Comparison of ENCODE assay signal across 8 cellular contexts in the genomic region with DNA sequence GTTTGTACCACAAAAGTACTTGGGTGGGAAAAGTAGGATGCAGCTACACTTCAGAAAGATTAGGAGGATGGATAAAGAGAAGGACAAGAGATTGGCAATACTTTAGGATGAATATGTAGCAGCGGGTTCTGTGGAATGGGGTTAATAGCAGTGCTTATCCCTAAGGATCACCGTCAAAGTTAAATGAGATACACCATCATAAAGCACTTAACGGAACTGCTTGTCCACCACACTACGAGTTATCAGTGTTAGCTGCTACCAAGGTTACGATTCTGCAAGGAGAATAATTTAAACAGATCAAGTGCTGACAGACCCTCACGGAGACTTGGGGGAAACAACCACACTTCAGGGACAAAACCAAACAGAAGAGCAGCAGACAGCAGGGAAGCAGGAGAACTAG. TPM values are rescaled to one million over a fixed set of nuclear protein-coding genes. Genes with fewer than 3 reads are reported as not detected.
A peak's percentile ranks its signal among the peaks of the same experiment; 100 is the strongest.
DNase-seq lines count a peak whose midpoint lies in the region; ATAC-seq and TF ChIP-seq lines count a peak whose summit lies in the region.

No MANE protein-coding gene starts in this region.

- no peaks in the 10 kb centered on the region for H3K9me2 ChIP-seq in SU-DHL-6 (replicated peaks; ENCODE audit: insufficient read depth, low read length)

- peaks cover 2% of the 10 kb centered on the region; the same call in 1 of the 2 replicates for H3K27me3 ChIP-seq in H9 (ENCODE audit: insufficient read depth, low read length)
- no peaks in the 10 kb centered on the region for H3K27me3 ChIP-seq in SU-DHL-6 (ENCODE audit: low read length)
- H3K27me3 ChIP-seq in gastroesophageal sphincter: no peaks in the 10 kb centered on the region

- no peaks in the 10 kb centered on the region for H3K36me3 ChIP-seq in SU-DHL-6 (ENCODE audit: low read length)
- H3K36me3 ChIP-seq in gastroesophageal sphincter: peaks cover 0 to 9% of the 10 kb centered on the region in 2 donors

- peak overlapping the region; percentile 68 for H3K4me3 ChIP-seq in SU-DHL-6 (ENCODE audit: insufficient read depth, low read length, poor library complexity, severe bottlenecking)
- H3K4me3 ChIP-seq in gastroesophageal sphincter: peak overlapping the region; percentile 64 to 66
- H3K4me3 ChIP-seq in skin epidermis: peak overlapping the region; percentile 78 to 93 (median 85)

- H3K56ac ChIP-seq in H9 (ENCODE audit: insufficient read length, low read depth, low read length): no peak overlapping the region

- H2BK5ac ChIP-seq in H9 (ENCODE audit: insufficient read length, low read length): no peak overlapping the region

- no peak overlapping the region for H4K8ac ChIP-seq in H9 (replicated peaks; ENCODE audit: insufficient read length, low read depth, low read length)

- H3K27ac ChIP-seq in H9 (ENCODE audit: insufficient read length, low read depth, low read length) (no peak overlapping the region), SU-DHL-6 (ENCODE audit: low read depth, low read length) (no peak overlapping the region), gastroesophageal sphincter (peak overlapping the region; percentile 3 to 87 (median 84)), skin epidermis (peak overlapping the region in 14 of 21 experiments; percentile 45 to 84 (median 72))

- no peak overlapping the region for H2BK12ac ChIP-seq in H9 (ENCODE audit: insufficient read length, low read depth, low read length)

- H3K4me3 Mint-ChIP-seq in H9: peak overlapping the region; percentile 92 to 95

- H3K18ac ChIP-seq in H9 (ENCODE audit: insufficient read length, low read depth, low read length): no peak overlapping the region

- H3K4me2 ChIP-seq in H9 (ENCODE audit: insufficient read depth, insufficient read length, low read length) (peak overlapping the region; percentile 83), SU-DHL-6 (ENCODE audit: low read depth, low read length, poor library complexity, severe bottlenecking) (peak overlapping the region; percentile 86)

- no peak overlapping the region for H3K4ac ChIP-seq in H9 (ENCODE audit: low read depth, low read length)

- no peak overlapping the region for H2AK5ac ChIP-seq in H9 (ENCODE audit: insufficient read length, low read length)

- H3K23ac ChIP-seq in H9 (ENCODE audit: insufficient read length, low read depth, low read length): no peak overlapping the region

- H4K20me1 ChIP-seq in H9 (ENCODE audit: control insufficient read depth, insufficient read depth, insufficient read length) (no peaks in the 10 kb centered on the region), SU-DHL-6 (ENCODE audit: low read depth, low read length) (peaks cover 6% of the 10 kb centered on the region; the same call in 1 of the 2 replicates)

- no peak overlapping the region for H2BK20ac ChIP-seq in H9 (ENCODE audit: low read depth, low read length, poor library complexity, severe bottlenecking)

- no peak overlapping the region for H4K91ac ChIP-seq in H9 (ENCODE audit: insufficient read length, low read depth, low read length)

- H3K23me2 ChIP-seq in H9 (ENCODE audit: insufficient read length, low read depth, low read length, poor library complexity, severe bottlenecking): peaks cover 12% of the 10 kb centered on the region

- H3K79me2 ChIP-seq in H9 (ENCODE audit: insufficient read depth, low read length): no peaks in the 10 kb centered on the region; the same call in 1 of the 2 replicates
- peaks cover 50% of the 10 kb centered on the region for H3K79me2 ChIP-seq in SU-DHL-6 (ENCODE audit: insufficient read depth, low read length)

- no peak for DNase-seq in H9
- DNase-seq in CD1c-positive myeloid dendritic cell (ENCODE audit: extremely low spot score): no peak
- DNase-seq in putamen (ENCODE audit: low spot score): no peak
- no peak for DNase-seq in anterior cingulate cortex (lab: John Stamatoyannopoulos, UW)

- H3K4me1 ChIP-seq in H9 (ENCODE audit: insufficient read depth, low read length) (no peaks in the 10 kb centered on the region), gastroesophageal sphincter (peaks cover 4 to 37% (median 7%) of the 10 kb centered on the region in 3 donors)

- H3F3A ChIP-seq in SU-DHL-6 (ENCODE audit: insufficient read depth): peaks cover 5% of the 10 kb centered on the region; the same call in 1 of the 2 replicates

- no peak for TF ChIP-seq POLR2A in gastroesophageal sphincter (IDR thresholded peaks at IDR 0.05)

- H3T11ph ChIP-seq in H9 (ENCODE audit: low read length): no peak overlapping the region

- no peak for TF ChIP-seq EP300 in gastroesophageal sphincter (IDR thresholded peaks at IDR 0.05)

- no peaks in the 10 kb centered on the region for H3K9me3 Mint-ChIP-seq in H9

- H2AFZ ChIP-seq in H9 (ENCODE audit: low read length): no peak overlapping the region
- H2AFZ ChIP-seq in SU-DHL-6 (ENCODE audit: low read depth, low read length, severe bottlenecking): no peak overlapping the region

- H2BK120ac ChIP-seq in H9 (ENCODE audit: low read depth, low read length, poor library complexity, severe bottlenecking): no peak overlapping the region

- H3K9me3 ChIP-seq in H9 (ENCODE audit: control insufficient read depth, low read depth, low read length): no peaks in the 10 kb centered on the region
- no peaks in the 10 kb centered on the region for H3K9me3 ChIP-seq in SU-DHL-6 (ENCODE audit: insufficient read depth, low read length)
- H3K9me3 ChIP-seq in gastroesophageal sphincter: no peaks in the 10 kb centered on the region

- no peaks in the 10 kb centered on the region for H3K79me1 ChIP-seq in H9 (ENCODE audit: insufficient read depth, low read depth, low read length, poor library complexity, severe bottlenecking)

- WGBS in H9 (ENCODE audit: extremely low coverage, insufficient read length, low lambda C conversion rate): no CpG with 5 or more reads among the region's 6 CpGs
- 6 to 10% methylated on average over 4 to 6 of the region's 6 CpGs for WGBS in gastroesophageal sphincter (ENCODE audit: low coverage in 1 of 2), 2 donors

- H3K9ac ChIP-seq in H9 (ENCODE audit: extremely low read depth, insufficient read length, low read length): peak overlapping the region; percentile 17
- H3K9ac ChIP-seq in SU-DHL-6 (ENCODE audit: low read length): peak overlapping the region; percentile 72

- no peak overlapping the region for H2BK15ac ChIP-seq in H9 (ENCODE audit: low read depth, low read length)

- no peak for ATAC-seq in gastroesophageal sphincter
- ATAC-seq in HG03354 (IDR thresholded peaks at IDR 0.05; ENCODE audit: poor library complexity, severe bottlenecking, unreplicated experiment): no peak

- H3K27me3 Mint-ChIP-seq in H9 (ENCODE audit: low read depth): peaks cover 28% of the 10 kb centered on the region

- H3K27ac Mint-ChIP-seq in H9: no peak overlapping the region

- TF ChIP-seq CTCF in H9 (conservative IDR thresholded peaks at IDR 0.05) (no peak), SU-DHL-6 (IDR thresholded peaks at IDR 0.05; ENCODE audit: insufficient read depth, low read length, poor library complexity, severe bottlenecking) (no peak), gastroesophageal sphincter (IDR thresholded peaks at IDR 0.05) (no peak)

- peaks cover 17 to 25% of the 10 kb centered on the region in 2 experiments for H3K4me1 Mint-ChIP-seq in H9

- no peak overlapping the region for H3K14ac ChIP-seq in H9 (ENCODE audit: insufficient read depth, low read length)

- peaks cover under 1 to 9% (median 7%) of the 10 kb centered on the region in 3 experiments; a peak in 6 of 7 replicates for H3K36me3 Mint-ChIP-seq in H9 (ENCODE audit: insufficient read depth in 1 of 3, low read depth in 3 of 3)

- H4K5ac ChIP-seq in H9 (ENCODE audit: insufficient read length, low read depth, low read length): no peak overlapping the region

RNA-seq across cellular contexts. Expression of gene SHQ1, which starts 1.0 kb away (rescaled TPM):
- 28.2 and 32.5 TPM in 2 replicates for total RNA-seq in H9 (2021)
- total RNA-seq in gastroesophageal sphincter: 10 to 100 TPM in 2 of 4 donors, 1 to 10 TPM in 2; 7.0 to 17.1 (median 11.2) TPM

RNA-seq across cellular contexts. Expression of gene GXYLT2, which starts 40.6 kb away (rescaled TPM):
- total RNA-seq in H9 (2021) (2.0 and 2.6 TPM in 2 replicates), gastroesophageal sphincter (1 to 10 TPM; 6.1 to 7.9 (median 7.0) TPM)

Comparison
In these comparisons a context has a peak if more than half of its experiments do, and no peak if none do; other contexts are left out.
1. H3K27ac ChIP-seq: peak in gastroesophageal sphincter (4 of 4) and skin epidermis (14 of 21); none in H9 (single experiment) and SU-DHL-6 (single experiment).
2. Peak in every context shown above with its lines, with median percentiles within 50 percentile points of each other: H3K4me3 ChIP-seq.